ENCODE assay signal across 10 cellular contexts in the genomic region with DNA sequence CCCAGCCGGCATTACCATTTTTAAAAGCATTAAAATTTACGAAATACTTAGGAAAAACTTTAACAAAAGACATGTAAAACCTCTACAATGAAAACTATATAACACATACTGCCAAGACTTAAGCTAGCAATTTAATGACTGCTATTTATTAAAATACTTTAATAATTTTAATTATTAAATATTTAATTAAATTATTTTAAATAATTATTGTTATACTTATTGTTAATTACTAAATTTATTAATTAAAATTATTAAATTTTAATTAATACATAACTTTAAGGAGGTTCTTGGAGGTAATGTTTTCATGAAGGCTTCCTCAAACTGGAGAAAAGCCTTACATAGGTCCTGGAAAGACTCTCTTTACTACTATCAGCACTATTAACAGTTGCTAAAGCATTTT. TPM values are rescaled to one million over a fixed set of nuclear protein-coding genes. Genes with fewer than 3 reads are reported as not detected.
"Had no signal": no experiment of that assay in that cellular context is flagged by ENCODE, and none has a peak within 500 bp of the region (broad histone marks: within the 10 kb centered on the region; RNA-seq: fewer than 3 reads in every experiment).

No MANE protein-coding gene starts in this region.

- H3K27ac Mint-ChIP-seq: HFFc6 had no signal

- H3K27ac ChIP-seq: GM23248 had no signal

- ATAC-seq: HCT116, K562 had no signal

- FAIRE-seq: HTR-8/SVneo, K562 had no signal

- H3K36me3 ChIP-seq: HAP-1 had no signal

- H3K9me3 Mint-ChIP-seq: HFFc6 had no signal

- DNase-seq: GM23248, GOT3, H7, HFFc6, IMR-90 had no signal

- H3K4me3 ChIP-seq: GM23248, HAP-1, K562 had no signal

- H3K4me1 ChIP-seq: HAP-1 had no signal

- H3K4me3 Mint-ChIP-seq: HFFc6 had no signal

RNA-seq across cellular contexts. Expression of gene PDZD2, which starts 59.4 kb away (rescaled TPM):
- total RNA-seq: GM23248, HT-29 had no signal
